11 cellular contexts compared by ENCODE assay signal in genomic region chr1:145982010-145982723, GRCh38. TPM values are rescaled to one million over a fixed set of nuclear protein-coding genes. Genes with fewer than 3 reads are reported as not detected.
DNase-seq lines count a peak whose midpoint lies in the region; ATAC-seq and TF ChIP-seq lines count a peak whose summit lies in the region.
"Had no signal": no experiment of that assay in that cellular context is flagged by ENCODE, and none has a peak within 500 bp of the region (broad histone marks: within the 10 kb centered on the region; RNA-seq: fewer than 3 reads in every experiment).

No MANE protein-coding gene starts in this region.

- no peaks in the 10 kb centered on the region for H3K79me2 ChIP-seq in Karpas-422 (ENCODE audit: low read length)

- no peaks in the 10 kb centered on the region for H3K27me3 ChIP-seq in thymus (ENCODE audit: control insufficient read depth, insufficient read depth)
- no peaks in the 10 kb centered on the region for H3K27me3 ChIP-seq in Karpas-422 (ENCODE audit: low read length)

- WGBS in thymus, result 93% methylated on average over 6 of the region's 6 CpGs

- TF ChIP-seq CTCF in mesothelial cell of epicardium (IDR thresholded peaks at IDR 0.05; ENCODE audit: unreplicated experiment), result no peak

- peak; percentile 44 for DNase-seq in activated CD8-positive, alpha-beta memory T cell treated with anti-CD3 and anti-CD28 coated beads, Interleukin-2, amount 50 U/mL, for 48 hours
- no peak for DNase-seq in activated CD8-positive, alpha-beta memory T cell treated with anti-CD3 and anti-CD28 coated beads for 24 hours
- DNase-seq in mesothelial cell of epicardium (ENCODE audit: low spot score in 2 of 2, unreplicated experiment in 2 of 2) (no peak), UCSD-AML1 (lab: John Stamatoyannopoulos, UW; ENCODE audit: unreplicated experiment) (no peak), Karpas-422 (no peak)
- DNase-seq: NCI-H2081 treated with DMSO at 0.1 percent for 48 hours, OCI-M1 had no signal

- no peaks in the 10 kb centered on the region for H3K9me2 ChIP-seq in Karpas-422 (replicated peaks; ENCODE audit: insufficient read depth, low read length)

- peaks cover 21% of the 10 kb centered on the region for H3K4me1 Mint-ChIP-seq in mesothelial cell of epicardium

- H3K4me3 ChIP-seq in thymus (ENCODE audit: low read length) (no peak overlapping the region), Karpas-422 (ENCODE audit: low read length) (no peak overlapping the region)

- H3K27ac Mint-ChIP-seq in mesothelial cell of epicardium, result peak overlapping the region; percentile 27

- ATAC-seq in GM19023 (IDR thresholded peaks at IDR 0.05; ENCODE audit: unreplicated experiment), result no peak

- H3K4me3 Mint-ChIP-seq in mesothelial cell of epicardium, result no peak overlapping the region

- no peak overlapping the region for H3K9ac ChIP-seq in Karpas-422 (ENCODE audit: low read length)

- H3K9me3 ChIP-seq in thymus (ENCODE audit: control insufficient read depth), result no peaks in the 10 kb centered on the region
- H3K9me3 ChIP-seq in Karpas-422 (ENCODE audit: low read length), result no peaks in the 10 kb centered on the region

- H3K27ac ChIP-seq in cingulate gyrus (ENCODE audit: low read depth, low read length) (peak overlapping the region; percentile 13), thymus (ENCODE audit: low read depth) (peak overlapping the region; percentile 11), Karpas-422 (ENCODE audit: low read length) (no peak overlapping the region)

- no peaks in the 10 kb centered on the region for H4K20me1 ChIP-seq in Karpas-422 (ENCODE audit: insufficient read depth, low read depth, low read length)

- H3K36me3 Mint-ChIP-seq in mesothelial cell of epicardium, result no peaks in the 10 kb centered on the region

- H3K27me3 Mint-ChIP-seq in mesothelial cell of epicardium (ENCODE audit: low read depth), result no peaks in the 10 kb centered on the region

- H2AFZ ChIP-seq in Karpas-422 (ENCODE audit: low read length), result no peak overlapping the region

- H3K4me1 ChIP-seq in thymus (ENCODE audit: control insufficient read depth, insufficient read depth, low read length) (peaks cover 34% of the 10 kb centered on the region), Karpas-422 (ENCODE audit: low read length) (peaks cover 42% of the 10 kb centered on the region)

- no peaks in the 10 kb centered on the region for H3K9me3 Mint-ChIP-seq in mesothelial cell of epicardium

- no peaks in the 10 kb centered on the region for H3K36me3 ChIP-seq in thymus (ENCODE audit: control insufficient read depth, insufficient read depth)
- H3K36me3 ChIP-seq in Karpas-422 (ENCODE audit: insufficient read depth, low read length), result no peaks in the 10 kb centered on the region

- H3K4me2 ChIP-seq in Karpas-422 (ENCODE audit: low read depth, low read length, poor library complexity, severe bottlenecking), result no peak overlapping the region

RNA-seq across cellular contexts. Expression of gene TXNIP, which starts 14.2 kb away (rescaled TPM):
- total RNA-seq in mesothelial cell of epicardium, result 125 to 129 TPM (median 129 TPM) in 3 replicates
- 1,022 TPM for polyA plus RNA-seq in thymus
- 130 and 269 TPM in 2 replicates for total RNA-seq in Karpas-422 (2014; rRNA removed; shearing (Covaris generic); ENCODE audit: low replicate concordance)

RNA-seq across cellular contexts. Expression of gene POLR3GL, which starts 17.7 kb away (rescaled TPM):
- 14.4 to 16.4 TPM (median 14.7 TPM) in 3 replicates for total RNA-seq in mesothelial cell of epicardium
- 89.6 TPM for polyA plus RNA-seq in thymus
- total RNA-seq in Karpas-422 (2014; rRNA removed; shearing (Covaris generic); ENCODE audit: low replicate concordance), result 34.7 and 42.3 TPM in 2 replicates

RNA-seq across cellular contexts. Expression of gene ANKRD34A, which starts 17.8 kb away (rescaled TPM):
- total RNA-seq in mesothelial cell of epicardium, result 0.86 to 1.9 TPM (median 0.94 TPM) in 3 replicates
- 0.89 TPM for polyA plus RNA-seq in thymus
- total RNA-seq in Karpas-422 (2014; rRNA removed; shearing (Covaris generic); ENCODE audit: low replicate concordance), result 9.0 and 21.5 TPM in 2 replicates

RNA-seq across cellular contexts. Expression of gene LIX1L, which starts 24.4 kb away (rescaled TPM):
- total RNA-seq in mesothelial cell of epicardium, result 26.6 to 27.6 TPM (median 27.1 TPM) in 3 replicates
- polyA plus RNA-seq in thymus, result 22.0 TPM
- 35.8 and 49.4 TPM in 2 replicates for total RNA-seq in Karpas-422 (2014; rRNA removed; shearing (Covaris generic); ENCODE audit: low replicate concordance)

RNA-seq across cellular contexts. Expression of gene HJV, which starts 39.4 kb away (rescaled TPM):
- not detected in 3 replicates for total RNA-seq in mesothelial cell of epicardium
- 0.62 TPM for polyA plus RNA-seq in thymus
- total RNA-seq in Karpas-422 (2014; rRNA removed; shearing (Covaris generic); ENCODE audit: low replicate concordance), result not detected in 2 replicates
- total RNA-seq: omental fat pad had no signal
